ENCODE assay signal across 1 cellular context in genomic region chr12:66087365-66087943, GRCh38.
TF ChIP-seq lines count a peak whose summit lies in the region.

No MANE protein-coding gene starts in this region.

TF ChIP-seq in K562, 482 proteins besides CTCF, POLR2A, EP300 and RAD21 (continued from another document):
- TF ChIP-seq PRDM10 (IDR thresholded peaks at IDR 0.05; ENCODE audit: partially characterized antibody) = peak; percentile 83
- TF ChIP-seq FOXK2 (conservative IDR thresholded peaks at IDR 0.05 in 1 of 2, IDR thresholded peaks at IDR 0.05 in 1 of 2; ENCODE audit: low read depth in 2 of 2) = peak in 1 of 2 experiments; percentile 44; a peak in 1 of 4 replicates
- TF ChIP-seq SMC3 (conservative IDR thresholded peaks at IDR 0.05; ENCODE audit: insufficient read depth, low read depth, low read length) = peak; percentile 27; the same call in 1 of the 2 replicates
